14 cellular contexts compared by ENCODE assay signal in the genomic region with DNA sequence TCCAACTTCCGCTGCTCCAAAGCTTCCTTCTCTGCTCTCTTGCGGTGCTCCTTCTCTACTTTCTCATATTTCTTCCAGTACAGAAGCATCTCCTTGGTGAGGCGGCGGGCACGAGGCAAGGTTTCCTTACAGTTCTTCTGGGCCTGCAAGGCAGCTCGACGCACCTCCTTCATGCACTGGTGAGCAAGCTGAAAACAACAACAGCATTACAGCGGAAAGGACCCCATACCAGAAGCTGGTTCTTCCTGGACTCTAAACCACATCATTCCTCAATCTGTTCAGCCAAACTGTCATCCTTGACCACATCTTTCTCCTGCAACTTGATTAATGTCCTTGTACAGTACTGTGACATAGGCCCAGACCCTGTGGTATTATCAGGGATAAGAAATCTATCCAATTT.
"Had no signal": no experiment of that assay in that cellular context is flagged by ENCODE, and none has a peak within 500 bp of the region (broad histone marks: within the 10 kb centered on the region; RNA-seq: fewer than 3 reads in every experiment).

No MANE protein-coding gene starts in this region.

- DNase-seq: activated CD4-positive, alpha-beta memory T cell treated with anti-CD3 and anti-CD28 coated beads, Interleukin-2, amount 10 ng/mL, durations not matched to agents 7 days and 5 days; activated CD4-positive, alpha-beta T cell treated with anti-CD3 and anti-CD28 coated beads for 36 hours; activated CD8-positive, alpha-beta memory T cell treated with anti-CD3 and anti-CD28 coated beads, Interleukin-2, amount 50 U/mL, for 48 hours; adrenal gland; brain microvascular endothelial cell; endodermal cell; erythroblast; left colon; sigmoid colon; stimulated activated CD4-positive, alpha-beta T cell treated with anti-CD3 and anti-CD28 coated beads, Interleukin-12 subunit alpha, Interleukin-12 subunit beta, amount 100 ng/mL, for 4 hours; stimulated activated naive CD8-positive, alpha-beta T cell treated with anti-CD3 and anti-CD28 coated beads, Interleukin-15, amount 100 ng/mL, for 72 hours; SW 1271; T-helper 9 cell; testis had no signal

- H3K4me3 ChIP-seq: adrenal gland, sigmoid colon, testis had no signal

- H3K27me3 ChIP-seq: adrenal gland, brain microvascular endothelial cell, sigmoid colon, testis had no signal

- H3K4me1 ChIP-seq: adrenal gland, sigmoid colon, testis had no signal

- H3K9me3 ChIP-seq: adrenal gland, sigmoid colon, testis had no signal

- H3K27ac ChIP-seq: adrenal gland, brain microvascular endothelial cell, sigmoid colon, testis had no signal
